5 cellular contexts compared by ENCODE assay signal in the genomic region with DNA sequence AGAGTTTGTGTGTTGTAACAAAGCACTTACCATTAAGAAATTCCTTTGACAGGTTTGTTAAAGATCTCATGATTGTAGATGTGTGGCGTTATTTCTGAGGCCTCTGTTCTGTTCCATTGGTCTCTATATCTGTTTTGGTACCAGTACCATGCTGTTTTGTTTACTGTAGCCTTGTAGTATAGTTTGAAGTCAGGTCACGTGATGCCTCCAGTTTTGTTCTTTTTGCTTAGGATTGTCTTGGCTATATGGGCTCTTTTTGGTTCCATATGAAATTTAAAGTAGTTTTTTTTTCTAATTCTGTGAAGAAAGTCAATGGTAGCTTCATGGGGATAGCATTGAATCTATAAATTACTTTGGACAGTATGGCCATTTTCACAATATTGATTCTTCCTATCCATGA.
TF ChIP-seq lines count a peak whose summit lies in the region.

No MANE protein-coding gene starts in this region.

TF ChIP-seq in A549, 52 proteins besides CTCF, POLR2A, EP300 and RAD21:
- TF ChIP-seq, protein P1, sequence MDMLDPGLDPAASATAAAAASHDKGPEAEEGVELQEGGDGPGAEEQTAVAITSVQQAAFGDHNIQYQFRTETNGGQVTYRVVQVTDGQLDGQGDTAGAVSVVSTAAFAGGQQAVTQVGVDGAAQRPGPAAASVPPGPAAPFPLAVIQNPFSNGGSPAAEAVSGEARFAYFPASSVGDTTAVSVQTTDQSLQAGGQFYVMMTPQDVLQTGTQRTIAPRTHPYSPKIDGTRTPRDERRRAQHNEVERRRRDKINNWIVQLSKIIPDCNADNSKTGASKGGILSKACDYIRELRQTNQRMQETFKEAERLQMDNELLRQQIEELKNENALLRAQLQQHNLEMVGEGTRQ (IDR thresholded peaks at IDR 0.05), result 0 out of 2 replicates have a peak, but pooled peaks have one; percentile 30

TF ChIP-seq in HEK293, 187 proteins besides CTCF, POLR2A, EP300 and RAD21:
- 0 out of 2 replicates have a peak, but pooled peaks have one; percentile 17 for TF ChIP-seq ZNF580 (tag by site-specific recombination; IDR thresholded peaks at IDR 0.05)

TF ChIP-seq in GM12878, 131 proteins besides CTCF, POLR2A, EP300 and RAD21:
- peak; percentile 36; the same call in 1 of the 2 replicates for TF ChIP-seq RAD51 (IDR thresholded peaks at IDR 0.05)

TF ChIP-seq in K562, 482 proteins besides CTCF, POLR2A, EP300 and RAD21:
- TF ChIP-seq RAD51 (IDR thresholded peaks at IDR 0.05; ENCODE audit: borderline replicate concordance, low read depth), result peak; percentile 33; the same call in 1 of the 2 replicates
- TF ChIP-seq, protein P2, sequence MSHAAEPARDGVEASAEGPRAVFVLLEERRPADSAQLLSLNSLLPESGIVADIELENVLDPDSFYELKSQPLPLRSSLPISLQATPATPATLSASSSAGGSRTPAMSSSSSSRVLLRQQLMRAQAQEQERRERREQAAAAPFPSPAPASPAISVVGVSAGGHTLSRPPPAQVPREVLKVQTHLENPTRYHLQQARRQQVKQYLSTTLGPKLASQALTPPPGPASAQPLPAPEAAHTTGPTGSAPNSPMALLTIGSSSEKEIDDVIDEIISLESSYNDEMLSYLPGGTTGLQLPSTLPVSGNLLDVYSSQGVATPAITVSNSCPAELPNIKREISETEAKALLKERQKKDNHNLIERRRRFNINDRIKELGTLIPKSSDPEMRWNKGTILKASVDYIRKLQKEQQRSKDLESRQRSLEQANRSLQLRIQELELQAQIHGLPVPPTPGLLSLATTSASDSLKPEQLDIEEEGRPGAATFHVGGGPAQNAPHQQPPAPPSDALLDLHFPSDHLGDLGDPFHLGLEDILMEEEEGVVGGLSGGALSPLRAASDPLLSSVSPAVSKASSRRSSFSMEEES (CRISPR knock-in tag; IDR thresholded peaks at IDR 0.05), result peak; percentile 84

TF ChIP-seq in HepG2, 621 proteins besides CTCF, POLR2A, EP300 and RAD21:
- TF ChIP-seq RAD51 (IDR thresholded peaks at IDR 0.05; ENCODE audit: borderline replicate concordance), result peak; percentile 80
